In the genomic region with DNA sequence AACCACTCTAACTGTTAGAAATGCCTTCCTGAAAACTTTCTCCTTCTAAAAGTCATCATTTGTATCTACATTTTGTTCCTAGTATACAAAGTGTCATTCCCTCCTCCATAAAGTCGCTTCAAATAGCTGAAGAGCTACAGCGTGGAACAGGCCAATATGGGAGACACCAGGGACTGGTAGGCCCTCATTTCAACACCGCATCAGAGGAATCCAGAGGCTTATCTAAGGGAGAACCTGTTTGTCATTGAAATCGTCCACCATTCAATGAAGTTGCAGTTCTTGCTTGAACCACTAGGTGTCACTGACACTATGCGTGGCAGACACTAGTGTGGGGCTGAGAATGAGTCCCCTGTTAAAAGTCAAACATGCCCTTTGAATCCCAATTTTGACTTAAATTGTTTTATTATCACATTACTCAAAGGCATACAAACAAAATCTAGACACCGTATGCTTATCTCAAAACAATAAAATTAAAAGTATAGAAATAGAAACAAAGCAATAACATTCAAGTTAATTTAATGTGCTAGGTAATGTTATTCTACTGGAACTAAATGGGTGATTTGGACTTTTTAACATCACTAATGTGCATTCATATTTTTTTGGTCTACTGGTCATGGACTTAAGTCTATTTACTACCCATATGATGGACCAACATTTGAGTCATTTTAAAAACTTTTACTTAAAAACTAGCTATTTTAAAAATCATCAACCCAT, we compare ENCODE assay signal across 9 cellular contexts.
A peak's percentile ranks its signal among the peaks of the same experiment; 100 is the strongest.
DNase-seq lines count a peak whose midpoint lies in the region; ATAC-seq and TF ChIP-seq lines count a peak whose summit lies in the region.
"Had no signal": no experiment of that assay in that cellular context is flagged by ENCODE, and none has a peak within 500 bp of the region (broad histone marks: within the 10 kb centered on the region; RNA-seq: fewer than 3 reads in every experiment).

No MANE protein-coding gene starts in this region.

- TF ChIP-seq CTCF in OCI-LY1 (IDR thresholded peaks at IDR 0.05; ENCODE audit: low read length) = peak; percentile 88
- peak; percentile 86 for TF ChIP-seq CTCF in hepatocyte (IDR thresholded peaks at IDR 0.05; ENCODE audit: poor library complexity)
- TF ChIP-seq CTCF in gastrocnemius medialis (IDR thresholded peaks at IDR 0.05 in 4 of 5, conservative IDR thresholded peaks at IDR 0.05 in 1 of 5) = peak; percentile 52 to 90 (median 61)

- intact Hi-C loops in gastrocnemius medialis (cut with DNase I; ENCODE audit: low total_unique reads) = loop anchor here (2.0 to 10.0 kb wide), 2 partner anchors 127 to 755 kb away; a partner anchor contains a TSS

- H3K9me3 ChIP-seq in OCI-LY1 (ENCODE audit: low read length) (no peaks in the 10 kb centered on the region), hepatocyte (ENCODE audit: low read depth) (no peaks in the 10 kb centered on the region), gastrocnemius medialis (no peaks in the 10 kb centered on the region)
- H3K9me3 ChIP-seq: BLaER1 treated with 17β-estradiol and CSF1 and Interleukin-3, amounts not matched to agents 10 nM and 100 nM had no signal

- no peak overlapping the region for H3K9ac ChIP-seq in OCI-LY1 (ENCODE audit: low read length)
- H3K9ac ChIP-seq: BLaER1 treated with 17β-estradiol and CSF1 and Interleukin-3, amounts not matched to agents 10 nM and 100 nM had no signal

- no peaks in the 10 kb centered on the region for H3K4me1 ChIP-seq in OCI-LY1 (ENCODE audit: insufficient read depth, low read length, severe bottlenecking)
- H3K4me1 ChIP-seq in hepatocyte (ENCODE audit: insufficient read depth) = peaks cover 11% of the 10 kb centered on the region
- no peaks in the 10 kb centered on the region for H3K4me1 ChIP-seq in gastrocnemius medialis
- H3K4me1 ChIP-seq: BLaER1 treated with 17β-estradiol and CSF1 and Interleukin-3, amounts not matched to agents 10 nM and 100 nM had no signal

- H4K20me1 ChIP-seq in OCI-LY1 (ENCODE audit: insufficient read depth, low read length) = no peaks in the 10 kb centered on the region
- no peaks in the 10 kb centered on the region for H4K20me1 ChIP-seq in hepatocyte (ENCODE audit: insufficient read depth, poor library complexity, severe bottlenecking)
- H4K20me1 ChIP-seq: BLaER1 treated with 17β-estradiol and CSF1 and Interleukin-3, amounts not matched to agents 10 nM and 100 nM had no signal

- no peaks in the 10 kb centered on the region for H3K79me2 ChIP-seq in OCI-LY1 (ENCODE audit: insufficient read depth, low read length)
- H3K79me2 ChIP-seq in hepatocyte = no peaks in the 10 kb centered on the region

- WGBS in hepatocyte (ENCODE audit: low lambda C conversion rate, missing lambda C conversion rate) = 3% methylated on average over 6 of the region's 6 CpGs

- no peak overlapping the region for H3K4me3 ChIP-seq in OCI-LY1 (ENCODE audit: low read depth, low read length, poor library complexity, severe bottlenecking)
- no peak overlapping the region for H3K4me3 ChIP-seq in hepatocyte
- H3K4me3 ChIP-seq in gastrocnemius medialis = no peak overlapping the region
- H3K4me3 ChIP-seq: BLaER1 treated with 17β-estradiol and CSF1 and Interleukin-3, amounts not matched to agents 10 nM and 100 nM had no signal

- H3F3A ChIP-seq in OCI-LY1 (ENCODE audit: insufficient read depth, low read length) = no peaks in the 10 kb centered on the region

- peak; percentile 58 for ATAC-seq in HG02798 (IDR thresholded peaks at IDR 0.05; ENCODE audit: poor library complexity, unreplicated experiment)
- peak in 1 of 2 donors; percentile 70 for ATAC-seq in gastrocnemius medialis

- DNase-seq in DMS79 treated with DMSO at 0.1 percent for 48 hours (lab: John Stamatoyannopoulos, UW) = peak; percentile 2
- DNase-seq in DMS79 (lab: John Stamatoyannopoulos, UW) = no peak
- peak; percentile 55 for DNase-seq in astrocyte of the hippocampus (ENCODE audit: low read depth, low spot score)
- DNase-seq in hepatocyte (ENCODE audit: low spot score) = peak; percentile 70
- DNase-seq in gastrocnemius medialis = no peak
- DNase-seq in cerebellar nuclear complex (lab: John Stamatoyannopoulos, UW) = no peak

- H3K4me2 ChIP-seq in OCI-LY1 (ENCODE audit: low read length) (no peak overlapping the region), hepatocyte (no peak overlapping the region)
- H3K4me2 ChIP-seq: BLaER1 treated with 17β-estradiol and CSF1 and Interleukin-3, amounts not matched to agents 10 nM and 100 nM had no signal

- no peak overlapping the region for H3K27ac ChIP-seq in OCI-LY1 (ENCODE audit: low read depth, low read length, poor library complexity, severe bottlenecking)
- no peak overlapping the region for H3K27ac ChIP-seq in hepatocyte
- no peak overlapping the region for H3K27ac ChIP-seq in gastrocnemius medialis
- H3K27ac ChIP-seq: BLaER1 treated with 17β-estradiol and CSF1 and Interleukin-3, amounts not matched to agents 10 nM and 100 nM had no signal

- H2AFZ ChIP-seq in OCI-LY1 (ENCODE audit: low read length) (no peak overlapping the region), hepatocyte (no peak overlapping the region)

- in situ Hi-C loops in gastrocnemius medialis (cut with MboI; ENCODE audit: low sequenced_read_pairs in 4 of 4) = loop anchor here in 2 of 4 donors (5.0 to 10.0 kb wide), 2 partner anchors 117 to 125 kb away; no protein-coding TSS in a partner anchor

- TF ChIP-seq POLR2A in gastrocnemius medialis (IDR thresholded peaks at IDR 0.05) = no peak

- H3K9me2 ChIP-seq in OCI-LY1 (ENCODE audit: low read depth, low read length) = no peaks in the 10 kb centered on the region
- H3K9me2 ChIP-seq in hepatocyte (replicated peaks; ENCODE audit: insufficient read depth) = no peaks in the 10 kb centered on the region

- H3K36me3 ChIP-seq in OCI-LY1 (ENCODE audit: insufficient read depth, low read length) (no peaks in the 10 kb centered on the region), hepatocyte (replicated peaks; ENCODE audit: insufficient read depth, low read depth) (no peaks in the 10 kb centered on the region), gastrocnemius medialis (no peaks in the 10 kb centered on the region)
- H3K36me3 ChIP-seq: BLaER1 treated with 17β-estradiol and CSF1 and Interleukin-3, amounts not matched to agents 10 nM and 100 nM had no signal

- H3K27me3 ChIP-seq in OCI-LY1 (ENCODE audit: insufficient read depth, low read length) = no peaks in the 10 kb centered on the region
- H3K27me3 ChIP-seq in hepatocyte = no peaks in the 10 kb centered on the region
- no peaks in the 10 kb centered on the region for H3K27me3 ChIP-seq in gastrocnemius medialis
- H3K27me3 ChIP-seq: BLaER1 treated with 17β-estradiol and CSF1 and Interleukin-3, amounts not matched to agents 10 nM and 100 nM had no signal

Comparison
In these comparisons a context has a peak if more than half of its experiments do, and no peak if none do; other contexts are left out.
1. DNase-seq: peak in DMS79 treated with DMSO at 0.1 percent for 48 hours (single experiment), astrocyte of the hippocampus (single experiment) and hepatocyte (single experiment); none in DMS79 (single experiment), gastrocnemius medialis (0 of 2) and cerebellar nuclear complex (0 of 2).
2. Peak in every context shown above with its lines, with median percentiles within 50 percentile points of each other: CTCF ChIP-seq.